Comparison of ENCODE assay signal across 22 cellular contexts in genomic region chr10:87060280-87060928, GRCh38. TPM values are rescaled to one million over a fixed set of nuclear protein-coding genes. Genes with fewer than 3 reads are reported as not detected.
A peak's percentile ranks its signal among the peaks of the same experiment; 100 is the strongest.
DNase-seq lines count a peak whose midpoint lies in the region; ATAC-seq, FAIRE-seq and TF ChIP-seq lines count a peak whose summit lies in the region.
"Had no signal": no experiment of that assay in that cellular context is flagged by ENCODE, and none has a peak within 500 bp of the region (broad histone marks: within the 10 kb centered on the region; RNA-seq: fewer than 3 reads in every experiment).

No MANE protein-coding gene starts in this region.

- peak; percentile 44 for FAIRE-seq in GM19239 (lab: Jason Lieb, UNC)
- FAIRE-seq in astrocyte (lab: Jason Lieb, UNC): peak; percentile 17
- FAIRE-seq: A549, G401.6 had no signal

- peaks cover 43% of the 10 kb centered on the region for H3K36me3 ChIP-seq in astrocyte (ENCODE audit: insufficient read depth, low read length)
- H3K36me3 ChIP-seq in liver (ENCODE audit: control insufficient read depth in 4 of 4, insufficient read depth in 3 of 4, low read depth in 1 of 4, low read length in 3 of 4): peaks cover 9 to 68% (median 63%) of the 10 kb centered on the region in 4 donors
- H3K36me3 ChIP-seq in right atrium auricular region: peaks cover 84% of the 10 kb centered on the region

- H3K9me3 Mint-ChIP-seq in astrocyte (ENCODE audit: unreplicated experiment): no peaks in the 10 kb centered on the region
- H3K9me3 Mint-ChIP-seq in effector memory CD8-positive, alpha-beta T cell: no peaks in the 10 kb centered on the region
- H3K9me3 Mint-ChIP-seq: CD4-positive, alpha-beta T cell; HFFc6 had no signal

- H3K27me3 ChIP-seq in astrocyte (ENCODE audit: insufficient read depth, low read length) (no peaks in the 10 kb centered on the region), liver (ENCODE audit: control insufficient read depth in 4 of 4, insufficient read depth in 4 of 4, low read length in 3 of 4) (no peaks in the 10 kb centered on the region), right atrium auricular region (no peaks in the 10 kb centered on the region)
- H3K27me3 ChIP-seq: BLaER1 treated with 17β-estradiol and CSF1 and Interleukin-3, amounts not matched to agents 10 nM and 100 nM had no signal

- H3K4me3 Mint-ChIP-seq in astrocyte (ENCODE audit: unreplicated experiment): no peak overlapping the region
- H3K4me3 Mint-ChIP-seq in effector memory CD8-positive, alpha-beta T cell: no peak overlapping the region
- H3K4me3 Mint-ChIP-seq: CD4-positive, alpha-beta T cell; HFFc6 had no signal

- H3K79me2 ChIP-seq in astrocyte (ENCODE audit: insufficient read depth, low read length): no peaks in the 10 kb centered on the region

- peaks cover under 1% of the 10 kb centered on the region for H4K20me1 ChIP-seq in astrocyte (ENCODE audit: insufficient read depth, low read length)

- no peak for ATAC-seq in effector memory CD8-positive, alpha-beta T cell (replicated peaks)
- ATAC-seq in HG03378 (IDR thresholded peaks at IDR 0.05; ENCODE audit: unreplicated experiment): no peak
- ATAC-seq: A549, SK-N-SH treated with all-trans-retinoic acid at 6 μM for 48 hours had no signal

- peak in 1 of 2 donors; percentile 4 for TF ChIP-seq RAD21 in liver (IDR thresholded peaks at IDR 0.05)

- no peaks in the 10 kb centered on the region for H3K4me1 Mint-ChIP-seq in astrocyte (ENCODE audit: low read depth, unreplicated experiment)
- no peaks in the 10 kb centered on the region for H3K4me1 Mint-ChIP-seq in effector memory CD8-positive, alpha-beta T cell (ENCODE audit: low read depth in 2 of 2)

- H3K9me3 ChIP-seq in astrocyte (ENCODE audit: insufficient read depth, low read depth, low read length) (no peaks in the 10 kb centered on the region), liver (ENCODE audit: control insufficient read depth in 4 of 4, low read length in 3 of 4) (no peaks in the 10 kb centered on the region), right atrium auricular region (no peaks in the 10 kb centered on the region)
- H3K9me3 ChIP-seq: A549; BLaER1 treated with 17β-estradiol and CSF1 and Interleukin-3, amounts not matched to agents 10 nM and 100 nM; HAP-1 had no signal

- H3K36me3 Mint-ChIP-seq in astrocyte (ENCODE audit: low read depth, unreplicated experiment): peaks cover 10% of the 10 kb centered on the region
- peaks cover 38% of the 10 kb centered on the region for H3K36me3 Mint-ChIP-seq in effector memory CD8-positive, alpha-beta T cell (ENCODE audit: insufficient read depth)

- WGBS in liver: 37% methylated on average over 6 of the region's 6 CpGs

- no peak overlapping the region for H3K27ac Mint-ChIP-seq in astrocyte (ENCODE audit: unreplicated experiment)
- H3K27ac Mint-ChIP-seq in effector memory CD8-positive, alpha-beta T cell: peak overlapping the region in 1 of 2 donors; percentile 23
- H3K27ac Mint-ChIP-seq: CD4-positive, alpha-beta T cell; HFFc6 had no signal

- no peak overlapping the region for H3K4me3 ChIP-seq in astrocyte (ENCODE audit: insufficient read depth, low read depth, low read length)
- no peak overlapping the region for H3K4me3 ChIP-seq in liver (ENCODE audit: low read depth in 1 of 3, low read length in 3 of 3)
- H3K4me3 ChIP-seq in right atrium auricular region: no peak overlapping the region
- H3K4me3 ChIP-seq: A549; BLaER1 treated with 17β-estradiol and CSF1 and Interleukin-3, amounts not matched to agents 10 nM and 100 nM; HAP-1 had no signal

- H3K9ac ChIP-seq in astrocyte (ENCODE audit: low read length): no peak overlapping the region
- H3K9ac ChIP-seq in liver (ENCODE audit: low read depth in 1 of 2, low read length in 2 of 2): no peak overlapping the region
- H3K9ac ChIP-seq: BLaER1 treated with 17β-estradiol and CSF1 and Interleukin-3, amounts not matched to agents 10 nM and 100 nM had no signal

- H3K4me2 ChIP-seq in astrocyte (ENCODE audit: low read length): no peak overlapping the region
- H3K4me2 ChIP-seq: A549; BLaER1 treated with 17β-estradiol and CSF1 and Interleukin-3, amounts not matched to agents 10 nM and 100 nM had no signal

- DNase-seq in GM19239 (ENCODE audit: insufficient read length, low spot score): no peak
- no peak for DNase-seq in astrocyte (ENCODE audit: low read depth)
- DNase-seq in effector memory CD8-positive, alpha-beta T cell: no peak
- no peak for DNase-seq in right atrium auricular region (ENCODE audit: low spot score)
- DNase-seq: AML-193; CD4-positive, alpha-beta T cell; GOT3; HFFc6; NCI-H1105; NCI-H1436 treated with DMSO at 0.1 percent for 48 hours; NCI-H187 treated with DMSO at 0.1 percent for 48 hours; NCI-H2171 treated with DMSO at 0.1 percent for 48 hours; NCI-H524 treated with DMSO at 0.1 percent for 48 hours; NCI-H774 had no signal

- H3K27ac ChIP-seq in 22Rv1: peak overlapping the region; percentile 17
- H3K27ac ChIP-seq in astrocyte (ENCODE audit: low read depth, low read length): no peak overlapping the region
- peak overlapping the region; percentile 46 to 73 for H3K27ac ChIP-seq in liver (ENCODE audit: low read depth in 1 of 2, low read length in 2 of 2)
- no peak overlapping the region for H3K27ac ChIP-seq in right atrium auricular region
- H3K27ac ChIP-seq: A549; BLaER1 treated with 17β-estradiol and CSF1 and Interleukin-3, amounts not matched to agents 10 nM and 100 nM had no signal

- no peaks in the 10 kb centered on the region for H3K27me3 Mint-ChIP-seq in astrocyte (ENCODE audit: low read depth, unreplicated experiment)
- H3K27me3 Mint-ChIP-seq in effector memory CD8-positive, alpha-beta T cell: no peaks in the 10 kb centered on the region
- H3K27me3 Mint-ChIP-seq: CD4-positive, alpha-beta T cell had no signal

- H3K4me1 ChIP-seq in astrocyte (ENCODE audit: insufficient read depth, low read length): peaks cover 2% of the 10 kb centered on the region
- H3K4me1 ChIP-seq in liver (ENCODE audit: control insufficient read depth in 4 of 4, insufficient read depth in 4 of 4, low read length in 3 of 4): peaks cover 0 to 19% (median 8%) of the 10 kb centered on the region in 4 donors
- H3K4me1 ChIP-seq in right atrium auricular region: no peaks in the 10 kb centered on the region
- H3K4me1 ChIP-seq: A549, HAP-1 had no signal

- TF ChIP-seq CTCF in 22Rv1 (IDR thresholded peaks at IDR 0.05) (no peak), astrocyte (IDR thresholded peaks at IDR 0.05; ENCODE audit: insufficient read depth, low read depth, low read length) (no peak), liver (IDR thresholded peaks at IDR 0.05; ENCODE audit: low read depth, low read length, missing input control) (no peak), right atrium auricular region (IDR thresholded peaks at IDR 0.05) (no peak)

- H2AFZ ChIP-seq in astrocyte (ENCODE audit: low read depth, low read length): no peak overlapping the region

TF ChIP-seq in liver, 16 proteins besides CTCF, POLR2A, EP300 and RAD21 (continues in another document):
- TF ChIP-seq ATF3 (IDR thresholded peaks at IDR 0.05) (no peak), NR2F2 (IDR thresholded peaks at IDR 0.05) (no peak), REST (IDR thresholded peaks at IDR 0.05) (no peak), EGR1 (IDR thresholded peaks at IDR 0.05; ENCODE audit: low read depth in 2 of 2) (no peak), SP1 (IDR thresholded peaks at IDR 0.05) (no peak), HNF4A (conservative IDR thresholded peaks at IDR 0.05) (peak in 1 of 2 donors; percentile 34), RXRA (IDR thresholded peaks at IDR 0.05) (peak in 1 of 2 donors; percentile 50), JUND (IDR thresholded peaks at IDR 0.05) (no peak)

RNA-seq across cellular contexts. Expression of gene GLUD1, which starts 34.2 kb away (rescaled TPM):
- 93.1 and 96.6 TPM in 2 replicates for total RNA-seq in astrocyte
- 100 to 1,000 TPM; 434 to 601 TPM for total RNA-seq in liver
- polyA plus RNA-seq in liver: 100 to 1,000 TPM; 335 to 400 TPM
- 10 to 100 TPM; 88.6 TPM for total RNA-seq in right atrium auricular region

RNA-seq across cellular contexts. Expression of gene SHLD2, which starts 34.6 kb away (rescaled TPM):
- total RNA-seq in astrocyte (23.2 TPM in 2 replicates), liver (10 to 100 TPM; 11.7 to 39.5 TPM), right atrium auricular region (10 to 100 TPM; 13.5 to 16.5 TPM)
- polyA plus RNA-seq in liver: 10 to 100 TPM; 17.4 to 32.3 TPM

RNA-seq across cellular contexts. Expression of gene FAM25A, which starts 40.3 kb away (rescaled TPM):
- total RNA-seq in astrocyte (not detected in 2 replicates), liver (not detected), right atrium auricular region (not detected)
- polyA plus RNA-seq in liver: not detected
- total RNA-seq: CD4-positive, alpha-beta T cell; HFFc6 had no signal
- polyA plus RNA-seq: A549 had no signal

Comparison
In these comparisons a context has a peak if more than half of its experiments do, and no peak if none do; other contexts are left out.
1. H3K27ac ChIP-seq: peak in 22Rv1 (single experiment) and liver (2 of 2); none in astrocyte (single experiment) and right atrium auricular region (0 of 2).